In the genomic region with DNA sequence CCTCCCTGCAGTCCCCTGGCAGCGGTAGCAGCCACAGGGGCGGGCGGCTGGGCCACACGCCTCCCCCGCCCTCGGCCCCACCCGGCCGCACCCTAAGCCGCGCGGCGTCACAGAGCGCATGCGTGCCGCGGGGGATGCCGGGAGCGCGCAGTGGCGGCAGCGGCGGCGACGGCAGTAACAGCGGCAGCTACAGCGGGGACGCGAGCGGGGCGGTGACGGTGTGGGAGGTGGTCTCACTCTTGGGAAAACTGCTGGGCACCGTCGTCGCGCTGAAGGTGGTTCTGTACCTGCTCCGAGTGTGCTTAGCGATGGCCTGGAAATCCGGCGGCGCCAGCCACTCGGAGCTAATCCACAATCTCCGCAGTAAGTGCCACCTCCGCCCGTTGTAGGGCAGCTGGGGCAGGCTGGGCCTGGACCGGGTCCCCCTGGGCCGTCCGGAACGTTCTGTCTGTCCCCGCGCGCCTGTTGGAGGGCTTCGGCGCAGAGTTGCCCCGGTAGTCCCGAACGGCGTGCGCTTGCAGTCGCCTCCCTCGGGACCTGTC, we compare ENCODE assay signal across 1 cellular context.
TF ChIP-seq lines count a peak whose summit lies in the region.

A gene (plus strand): TSS at position 148 of the 542 bp plus-strand sequence. CDS start 161 bp downstream, at position 309.

TF ChIP-seq in H1, 55 proteins besides CTCF, POLR2A, EP300 and RAD21 (continued from another document):
- TF ChIP-seq, protein P1, sequence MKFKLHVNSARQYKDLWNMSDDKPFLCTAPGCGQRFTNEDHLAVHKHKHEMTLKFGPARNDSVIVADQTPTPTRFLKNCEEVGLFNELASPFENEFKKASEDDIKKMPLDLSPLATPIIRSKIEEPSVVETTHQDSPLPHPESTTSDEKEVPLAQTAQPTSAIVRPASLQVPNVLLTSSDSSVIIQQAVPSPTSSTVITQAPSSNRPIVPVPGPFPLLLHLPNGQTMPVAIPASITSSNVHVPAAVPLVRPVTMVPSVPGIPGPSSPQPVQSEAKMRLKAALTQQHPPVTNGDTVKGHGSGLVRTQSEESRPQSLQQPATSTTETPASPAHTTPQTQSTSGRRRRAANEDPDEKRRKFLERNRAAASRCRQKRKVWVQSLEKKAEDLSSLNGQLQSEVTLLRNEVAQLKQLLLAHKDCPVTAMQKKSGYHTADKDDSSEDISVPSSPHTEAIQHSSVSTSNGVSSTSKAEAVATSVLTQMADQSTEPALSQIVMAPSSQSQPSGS (IDR thresholded peaks at IDR 0.05; ENCODE audit: low read length): no peak
- 0 out of 2 replicates have a peak, but pooled peaks have one; percentile 30 for TF ChIP-seq YY1 (IDR thresholded peaks at IDR 0.05; ENCODE audit: low read depth, low read length)
- TF ChIP-seq CREB1 (IDR thresholded peaks at IDR 0.05): peak; percentile 64
- TF ChIP-seq, protein P2, sequence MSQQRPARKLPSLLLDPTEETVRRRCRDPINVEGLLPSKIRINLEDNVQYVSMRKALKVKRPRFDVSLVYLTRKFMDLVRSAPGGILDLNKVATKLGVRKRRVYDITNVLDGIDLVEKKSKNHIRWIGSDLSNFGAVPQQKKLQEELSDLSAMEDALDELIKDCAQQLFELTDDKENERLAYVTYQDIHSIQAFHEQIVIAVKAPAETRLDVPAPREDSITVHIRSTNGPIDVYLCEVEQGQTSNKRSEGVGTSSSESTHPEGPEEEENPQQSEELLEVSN (IDR thresholded peaks at IDR 0.05): peak; percentile 50; the same call in 1 of the 2 replicates
- peak; percentile 57 for TF ChIP-seq PHF8 (conservative IDR thresholded peaks at IDR 0.05; ENCODE audit: low read depth, low read length)
- TF ChIP-seq ASH2L (IDR thresholded peaks at IDR 0.05; ENCODE audit: low read length): peak; percentile 72
- peak in 1 of 2 experiments; percentile 69; a peak in 1 of 4 replicates for TF ChIP-seq HDAC2 (IDR thresholded peaks at IDR 0.05; ENCODE audit: borderline replicate concordance in 1 of 2, low read depth in 2 of 2, low read length in 2 of 2)
- no peak for TF ChIP-seq GTF2F1 (IDR thresholded peaks at IDR 0.05; ENCODE audit: borderline replicate concordance, low read depth, low read length)
- TF ChIP-seq, protein P3, sequence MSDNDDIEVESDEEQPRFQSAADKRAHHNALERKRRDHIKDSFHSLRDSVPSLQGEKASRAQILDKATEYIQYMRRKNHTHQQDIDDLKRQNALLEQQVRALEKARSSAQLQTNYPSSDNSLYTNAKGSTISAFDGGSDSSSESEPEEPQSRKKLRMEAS (IDR thresholded peaks at IDR 0.05): peak; percentile 60
- peak; percentile 74; the same call in 1 of the 2 replicates for TF ChIP-seq POLR2AphosphoS5 (IDR thresholded peaks at IDR 0.05; ENCODE audit: low read depth, low read length)
- TF ChIP-seq RNF2 (IDR thresholded peaks at IDR 0.05; ENCODE audit: borderline replicate concordance, low read depth, low read length, missing control alignments, poor library complexity, severe bottlenecking): no peak
- TF ChIP-seq, protein P4, sequence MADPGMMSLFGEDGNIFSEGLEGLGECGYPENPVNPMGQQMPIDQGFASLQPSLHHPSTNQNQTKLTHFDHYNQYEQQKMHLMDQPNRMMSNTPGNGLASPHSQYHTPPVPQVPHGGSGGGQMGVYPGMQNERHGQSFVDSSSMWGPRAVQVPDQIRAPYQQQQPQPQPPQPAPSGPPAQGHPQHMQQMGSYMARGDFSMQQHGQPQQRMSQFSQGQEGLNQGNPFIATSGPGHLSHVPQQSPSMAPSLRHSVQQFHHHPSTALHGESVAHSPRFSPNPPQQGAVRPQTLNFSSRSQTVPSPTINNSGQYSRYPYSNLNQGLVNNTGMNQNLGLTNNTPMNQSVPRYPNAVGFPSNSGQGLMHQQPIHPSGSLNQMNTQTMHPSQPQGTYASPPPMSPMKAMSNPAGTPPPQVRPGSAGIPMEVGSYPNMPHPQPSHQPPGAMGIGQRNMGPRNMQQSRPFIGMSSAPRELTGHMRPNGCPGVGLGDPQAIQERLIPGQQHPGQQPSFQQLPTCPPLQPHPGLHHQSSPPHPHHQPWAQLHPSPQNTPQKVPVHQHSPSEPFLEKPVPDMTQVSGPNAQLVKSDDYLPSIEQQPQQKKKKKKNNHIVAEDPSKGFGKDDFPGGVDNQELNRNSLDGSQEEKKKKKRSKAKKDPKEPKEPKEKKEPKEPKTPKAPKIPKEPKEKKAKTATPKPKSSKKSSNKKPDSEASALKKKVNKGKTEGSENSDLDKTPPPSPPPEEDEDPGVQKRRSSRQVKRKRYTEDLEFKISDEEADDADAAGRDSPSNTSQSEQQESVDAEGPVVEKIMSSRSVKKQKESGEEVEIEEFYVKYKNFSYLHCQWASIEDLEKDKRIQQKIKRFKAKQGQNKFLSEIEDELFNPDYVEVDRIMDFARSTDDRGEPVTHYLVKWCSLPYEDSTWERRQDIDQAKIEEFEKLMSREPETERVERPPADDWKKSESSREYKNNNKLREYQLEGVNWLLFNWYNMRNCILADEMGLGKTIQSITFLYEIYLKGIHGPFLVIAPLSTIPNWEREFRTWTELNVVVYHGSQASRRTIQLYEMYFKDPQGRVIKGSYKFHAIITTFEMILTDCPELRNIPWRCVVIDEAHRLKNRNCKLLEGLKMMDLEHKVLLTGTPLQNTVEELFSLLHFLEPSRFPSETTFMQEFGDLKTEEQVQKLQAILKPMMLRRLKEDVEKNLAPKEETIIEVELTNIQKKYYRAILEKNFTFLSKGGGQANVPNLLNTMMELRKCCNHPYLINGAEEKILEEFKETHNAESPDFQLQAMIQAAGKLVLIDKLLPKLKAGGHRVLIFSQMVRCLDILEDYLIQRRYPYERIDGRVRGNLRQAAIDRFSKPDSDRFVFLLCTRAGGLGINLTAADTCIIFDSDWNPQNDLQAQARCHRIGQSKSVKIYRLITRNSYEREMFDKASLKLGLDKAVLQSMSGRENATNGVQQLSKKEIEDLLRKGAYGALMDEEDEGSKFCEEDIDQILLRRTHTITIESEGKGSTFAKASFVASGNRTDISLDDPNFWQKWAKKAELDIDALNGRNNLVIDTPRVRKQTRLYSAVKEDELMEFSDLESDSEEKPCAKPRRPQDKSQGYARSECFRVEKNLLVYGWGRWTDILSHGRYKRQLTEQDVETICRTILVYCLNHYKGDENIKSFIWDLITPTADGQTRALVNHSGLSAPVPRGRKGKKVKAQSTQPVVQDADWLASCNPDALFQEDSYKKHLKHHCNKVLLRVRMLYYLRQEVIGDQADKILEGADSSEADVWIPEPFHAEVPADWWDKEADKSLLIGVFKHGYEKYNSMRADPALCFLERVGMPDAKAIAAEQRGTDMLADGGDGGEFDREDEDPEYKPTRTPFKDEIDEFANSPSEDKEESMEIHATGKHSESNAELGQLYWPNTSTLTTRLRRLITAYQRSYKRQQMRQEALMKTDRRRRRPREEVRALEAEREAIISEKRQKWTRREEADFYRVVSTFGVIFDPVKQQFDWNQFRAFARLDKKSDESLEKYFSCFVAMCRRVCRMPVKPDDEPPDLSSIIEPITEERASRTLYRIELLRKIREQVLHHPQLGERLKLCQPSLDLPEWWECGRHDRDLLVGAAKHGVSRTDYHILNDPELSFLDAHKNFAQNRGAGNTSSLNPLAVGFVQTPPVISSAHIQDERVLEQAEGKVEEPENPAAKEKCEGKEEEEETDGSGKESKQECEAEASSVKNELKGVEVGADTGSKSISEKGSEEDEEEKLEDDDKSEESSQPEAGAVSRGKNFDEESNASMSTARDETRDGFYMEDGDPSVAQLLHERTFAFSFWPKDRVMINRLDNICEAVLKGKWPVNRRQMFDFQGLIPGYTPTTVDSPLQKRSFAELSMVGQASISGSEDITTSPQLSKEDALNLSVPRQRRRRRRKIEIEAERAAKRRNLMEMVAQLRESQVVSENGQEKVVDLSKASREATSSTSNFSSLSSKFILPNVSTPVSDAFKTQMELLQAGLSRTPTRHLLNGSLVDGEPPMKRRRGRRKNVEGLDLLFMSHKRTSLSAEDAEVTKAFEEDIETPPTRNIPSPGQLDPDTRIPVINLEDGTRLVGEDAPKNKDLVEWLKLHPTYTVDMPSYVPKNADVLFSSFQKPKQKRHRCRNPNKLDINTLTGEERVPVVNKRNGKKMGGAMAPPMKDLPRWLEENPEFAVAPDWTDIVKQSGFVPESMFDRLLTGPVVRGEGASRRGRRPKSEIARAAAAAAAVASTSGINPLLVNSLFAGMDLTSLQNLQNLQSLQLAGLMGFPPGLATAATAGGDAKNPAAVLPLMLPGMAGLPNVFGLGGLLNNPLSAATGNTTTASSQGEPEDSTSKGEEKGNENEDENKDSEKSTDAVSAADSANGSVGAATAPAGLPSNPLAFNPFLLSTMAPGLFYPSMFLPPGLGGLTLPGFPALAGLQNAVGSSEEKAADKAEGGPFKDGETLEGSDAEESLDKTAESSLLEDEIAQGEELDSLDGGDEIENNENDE (IDR thresholded peaks at IDR 0.05; ENCODE audit: insufficient replicate concordance, low read length): no peak
- peak; percentile 77 for TF ChIP-seq TAF1 (IDR thresholded peaks at IDR 0.05; ENCODE audit: low read depth, low read length)
